18 cellular contexts compared by ENCODE assay signal in the genomic region with DNA sequence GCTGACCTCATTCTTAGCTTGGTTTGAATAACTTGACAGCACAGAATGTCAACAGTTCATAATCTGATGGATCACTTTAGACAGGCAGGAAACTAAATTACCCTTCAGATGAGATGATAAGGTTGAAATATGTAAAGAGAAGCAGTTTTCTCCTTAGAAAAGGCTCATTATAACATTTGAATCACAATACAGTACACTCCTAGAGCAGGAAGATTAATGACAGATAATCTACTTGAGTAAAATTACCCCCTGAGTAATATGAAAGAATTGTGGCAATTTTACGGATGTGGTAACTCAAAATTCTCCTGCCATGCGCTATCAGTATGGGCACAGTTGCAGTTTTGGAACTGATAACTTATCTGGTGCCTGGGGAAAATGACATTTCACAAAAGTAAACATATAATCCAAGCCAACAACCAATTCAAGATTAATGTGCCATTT.
DNase-seq lines count a peak whose midpoint lies in the region; TF ChIP-seq lines count a peak whose summit lies in the region.
"Had no signal": no experiment of that assay in that cellular context is flagged by ENCODE, and none has a peak within 500 bp of the region (broad histone marks: within the 10 kb centered on the region; RNA-seq: fewer than 3 reads in every experiment).

No MANE protein-coding gene starts in this region.

- peak; percentile 37 for DNase-seq in NCI-H1105 treated with DMSO at 0.1 percent for 48 hours (lab: John Stamatoyannopoulos, UW)
- DNase-seq in NCI-H1105 (lab: John Stamatoyannopoulos, UW): no peak
- DNase-seq in GF-D8 (lab: John Stamatoyannopoulos, UW): peak; percentile 2
- DNase-seq in amniotic epithelial cell (ENCODE audit: low read depth): peak; percentile 97
- no peak for DNase-seq in stimulated activated CD4-positive, alpha-beta T cell treated with anti-CD3 and anti-CD28 coated beads, Interleukin-15, amount 100 ng/mL, for 24 hours
- DNase-seq in dermis blood vessel endothelial cell: no peak
- no peak for DNase-seq in SW 1271 (lab: John Stamatoyannopoulos, UW)
- DNase-seq: 8988T; CD8-positive, alpha-beta memory T cell; EL; GM23248; KBM-7; NCI-H2081 treated with DMSO at 0.1 percent for 48 hours; NCI-H526; T-cell had no signal

- no peaks in the 10 kb centered on the region for H3K9me2 ChIP-seq in neural cell (ENCODE audit: insufficient read depth, low read length)

- H3K4me2 ChIP-seq in neural cell (ENCODE audit: low read length): no peak overlapping the region

- TF ChIP-seq EP300 in neural cell (conservative IDR thresholded peaks at IDR 0.05; ENCODE audit: poor library complexity, severe bottlenecking): peak; percentile 98

- TF ChIP-seq RAD21 in neural cell (conservative IDR thresholded peaks at IDR 0.05): no peak

- no peak for TF ChIP-seq CTCF in neural cell (IDR thresholded peaks at IDR 0.05; ENCODE audit: poor library complexity, severe bottlenecking)

- no peaks in the 10 kb centered on the region for H3K27me3 ChIP-seq in neural cell (ENCODE audit: insufficient read depth, low read depth, low read length)
- H3K27me3 ChIP-seq: BLaER1 treated with 17β-estradiol and CSF1 and Interleukin-3, amounts not matched to agents 10 nM and 100 nM; SJSA1 had no signal

- no peak overlapping the region for H2AFZ ChIP-seq in neural cell (ENCODE audit: low read depth, low read length)
- H2AFZ ChIP-seq: GM23248 had no signal

- no peaks in the 10 kb centered on the region for H4K20me1 ChIP-seq in neural cell (ENCODE audit: insufficient read depth)
- H4K20me1 ChIP-seq: BLaER1 treated with 17β-estradiol and CSF1 and Interleukin-3, amounts not matched to agents 10 nM and 100 nM had no signal

- no peaks in the 10 kb centered on the region for H3K36me3 ChIP-seq in neural cell (ENCODE audit: insufficient read depth, low read length)
- H3K36me3 ChIP-seq: SJSA1 had no signal

- H3F3A ChIP-seq in neural cell (ENCODE audit: insufficient read depth, low read length, poor library complexity, severe bottlenecking): peaks cover 5% of the 10 kb centered on the region

- H3K27ac ChIP-seq in neural cell (ENCODE audit: low read length): peak overlapping the region; percentile 69
- H3K27ac ChIP-seq: GM23248, SJSA1 had no signal

- no peaks in the 10 kb centered on the region for H3K79me2 ChIP-seq in neural cell (replicated peaks; ENCODE audit: insufficient read depth, low read length)

- no peak overlapping the region for H3K4me3 ChIP-seq in neural cell (ENCODE audit: low read length)
- H3K4me3 ChIP-seq: BLaER1 treated with 17β-estradiol and CSF1 and Interleukin-3, amounts not matched to agents 10 nM and 100 nM; GM23248; SJSA1 had no signal

- H3K9ac ChIP-seq in neural cell (ENCODE audit: low read length): no peak overlapping the region
- H3K9ac ChIP-seq: BLaER1 treated with 17β-estradiol and CSF1 and Interleukin-3, amounts not matched to agents 10 nM and 100 nM; GM23248 had no signal

- no peaks in the 10 kb centered on the region for H3K9me3 ChIP-seq in neural cell (ENCODE audit: low read length)

TF ChIP-seq in neural cell, 6 proteins besides CTCF, POLR2A, EP300 and RAD21:
- no peak for TF ChIP-seq EZH2 (IDR thresholded peaks at IDR 0.05; ENCODE audit: borderline replicate concordance, insufficient read depth, low read length, poor library complexity, severe bottlenecking)
- peak; percentile 83 for TF ChIP-seq POLR2AphosphoS5 (IDR thresholded peaks at IDR 0.05)

Comparison
In these comparisons a context has a peak if more than half of its experiments do, and no peak if none do; other contexts are left out.
1. DNase-seq: peak in NCI-H1105 treated with DMSO at 0.1 percent for 48 hours (single experiment), GF-D8 (single experiment) and amniotic epithelial cell (single experiment); none in NCI-H1105 (single experiment), stimulated activated CD4-positive, alpha-beta T cell treated with anti-CD3 and anti-CD28 coated beads, Interleukin-15, amount 100 ng/mL, for 24 hours (single experiment), dermis blood vessel endothelial cell (single experiment) and SW 1271 (0 of 2).